19 cellular contexts compared by ENCODE assay signal in genomic region chr3:141788147-141788546, GRCh38. TPM values are rescaled to one million over a fixed set of nuclear protein-coding genes. Genes with fewer than 3 reads are reported as not detected.
DNase-seq lines count a peak whose midpoint lies in the region; ATAC-seq, FAIRE-seq and TF ChIP-seq lines count a peak whose summit lies in the region.
"Had no signal": no experiment of that assay in that cellular context is flagged by ENCODE, and none has a peak within 500 bp of the region (broad histone marks: within the 10 kb centered on the region; RNA-seq: fewer than 3 reads in every experiment).

No MANE protein-coding gene starts in this region.

- TF ChIP-seq RAD21 in HepG2 (CRISPR knock-in tag; IDR thresholded peaks at IDR 0.05): no peak
- no peak for TF ChIP-seq RAD21 in GM12878 (IDR thresholded peaks at IDR 0.05; ENCODE audit: insufficient read depth, low read depth, low read length)

- H3K4me1 ChIP-seq in HepG2 (ENCODE audit: insufficient read depth, low read length): peaks cover 18% of the 10 kb centered on the region
- H3K4me1 ChIP-seq in right lobe of liver: no peaks in the 10 kb centered on the region
- H3K4me1 ChIP-seq in GM12878 (ENCODE audit: control insufficient read depth, insufficient read depth, low read length): no peaks in the 10 kb centered on the region
- H3K4me1 ChIP-seq in upper lobe of right lung: no peaks in the 10 kb centered on the region

- TF ChIP-seq CTCF in HepG2 (CRISPR knock-in tag; IDR thresholded peaks at IDR 0.05) (no peak), right lobe of liver (IDR thresholded peaks at IDR 0.05) (no peak), GM12878 (IDR thresholded peaks at IDR 0.05 in 2 of 3, conservative IDR thresholded peaks at IDR 0.05 in 1 of 3; ENCODE audit: control insufficient read depth in 2 of 3, extremely low read depth in 1 of 3, insufficient read depth in 1 of 3, low read depth in 3 of 3, low read length in 3 of 3) (no peak), neural crest cell (conservative IDR thresholded peaks at IDR 0.05) (no peak), upper lobe of right lung (IDR thresholded peaks at IDR 0.05) (no peak)

- H3K79me2 ChIP-seq in HepG2 (ENCODE audit: insufficient read depth, low read length) (no peaks in the 10 kb centered on the region), GM12878 (ENCODE audit: control insufficient read depth, insufficient read depth, low read length) (no peaks in the 10 kb centered on the region)

- 47% methylated on average over 3 of the region's 3 CpGs for WGBS in HepG2 (ENCODE audit: low lambda C conversion rate)
- 83% methylated on average over 2 of the region's 3 CpGs for WGBS in right lobe of liver (ENCODE audit: insufficient coverage, low coverage, low lambda C conversion rate, missing lambda C conversion rate)
- 22% methylated on average over 3 of the region's 3 CpGs for WGBS in GM12878 (ENCODE audit: insufficient coverage, insufficient replicate concordance, low lambda C conversion rate, missing lambda C conversion rate)

- ATAC-seq in HepG2 (no peak), right lobe of liver (no peak), GM12878 (peak; percentile 35; the same call in 2 of the 3 replicates), upper lobe of right lung (peak; percentile 36)
- no peak for ATAC-seq in activated T-cell treated with anti-CD3 and anti-CD28 coated beads, Interleukin-2, amount 50 U/mL, for 4 hours

- peak overlapping the region; percentile 75 for H3K27ac Mint-ChIP-seq in neural crest cell (ENCODE audit: unreplicated experiment)
- H3K27ac Mint-ChIP-seq: HFFc6 had no signal

- TF ChIP-seq EP300 in HepG2 (IDR thresholded peaks at IDR 0.05; ENCODE audit: low read depth in 2 of 2, low read length in 2 of 2) (no peak), HepG2 (CRISPR knock-in tag; IDR thresholded peaks at IDR 0.05; ENCODE audit: borderline replicate concordance) (no peak), GM12878 (IDR thresholded peaks at IDR 0.05; ENCODE audit: borderline replicate concordance in 1 of 2, control insufficient read depth in 1 of 2, low read depth in 2 of 2, low read length in 2 of 2) (no peak)

- H3K4me2 ChIP-seq in HepG2 (ENCODE audit: low read depth, low read length): 0 out of 2 replicates have a peak overlapping the region, but pooled peaks have one; percentile 6
- H3K4me2 ChIP-seq in GM12878 (ENCODE audit: control insufficient read depth, insufficient read depth): no peak overlapping the region
- H3K4me2 ChIP-seq: BLaER1 had no signal

- no peak for FAIRE-seq in HepG2 (lab: Jason Lieb, UNC)
- FAIRE-seq in GM12878 (lab: Jason Lieb, UNC): no peak

- TF ChIP-seq POLR2A in HepG2 (IDR thresholded peaks at IDR 0.05; ENCODE audit: insufficient read depth in 1 of 2, low read depth in 2 of 2, low read length in 2 of 2) (no peak), right lobe of liver (IDR thresholded peaks at IDR 0.05) (no peak), GM12878 (IDR thresholded peaks at IDR 0.05; ENCODE audit: low read depth, low read length) (no peak)

- H3K4me3 Mint-ChIP-seq in neural crest cell: no peak overlapping the region
- H3K4me3 Mint-ChIP-seq in activated T-cell treated with anti-CD3 and anti-CD28 coated beads, Interleukin-2, amount 50 U/mL, for 4 hours: no peak overlapping the region
- H3K4me3 Mint-ChIP-seq: CD4-positive, CD25-positive, alpha-beta regulatory T cell; HFFc6 had no signal

- no peak overlapping the region for H3K27ac ChIP-seq in HepG2 (ENCODE audit: extremely low read length, insufficient read depth, low read length)
- H3K27ac ChIP-seq in right lobe of liver: no peak overlapping the region
- H3K27ac ChIP-seq in GM12878 (ENCODE audit: control insufficient read depth, insufficient read depth): no peak overlapping the region
- H3K27ac ChIP-seq in upper lobe of right lung: no peak overlapping the region
- H3K27ac ChIP-seq: BLaER1, HL-60 had no signal

- H4K20me1 ChIP-seq in HepG2 (ENCODE audit: insufficient read depth, low read length) (no peaks in the 10 kb centered on the region), GM12878 (ENCODE audit: control insufficient read depth, insufficient read depth) (no peaks in the 10 kb centered on the region)
- H4K20me1 ChIP-seq: BLaER1 had no signal

- H3K9ac ChIP-seq in HepG2 (ENCODE audit: insufficient read depth, low read depth, low read length): no peak overlapping the region
- H3K9ac ChIP-seq in GM12878 (ENCODE audit: control insufficient read depth, insufficient read depth, low read length): no peak overlapping the region
- H3K9ac ChIP-seq: BLaER1 had no signal

- H2AFZ ChIP-seq in HepG2 (ENCODE audit: low read length) (no peak overlapping the region), GM12878 (ENCODE audit: control insufficient read depth, low read depth, low read length) (peak overlapping the region; percentile 63)

- SMC1A ChIA-PET in GM12878 (lab: Charles Lee; ENCODE audit: uncharacterized antibody, unreplicated experiment): no interaction called here

- H3K36me3 ChIP-seq in HepG2 (replicated peaks in 1 of 2; ENCODE audit: control insufficient read depth in 1 of 2, insufficient read depth in 2 of 2, low read length in 2 of 2) (no peaks in the 10 kb centered on the region), right lobe of liver (no peaks in the 10 kb centered on the region), GM12878 (ENCODE audit: control insufficient read depth in 2 of 2, insufficient read depth in 2 of 2, low read length in 1 of 2) (no peaks in the 10 kb centered on the region), upper lobe of right lung (no peaks in the 10 kb centered on the region)
- H3K36me3 ChIP-seq: BLaER1 had no signal

- BruUV-seq in HepG2 (replicated peaks; lab: Mats Ljungman, UMichigan) (no TSS peak), GM12878 (replicated peaks; lab: Mats Ljungman, UMichigan) (no TSS peak)

- in situ Hi-C loops in HepG2 (cut with HindIII; ENCODE audit: extremely low pct_ligation_motif_present, low pct_unique_long_range_greater_than_20kb) (no loop called here), GM12878 (cut with MboI) (no loop called here)

- POLR2A ChIA-PET in HepG2 (lab: Yijun Ruan, JAX): no interaction called here
- POLR2A ChIA-PET in GM12878 (lab: Charles Lee): interaction anchor here (0.6 kb wide), 1 partner anchor 1388 kb away, joined by 3 read pairs; no protein-coding TSS in a partner anchor

- H3K9me3 ChIP-seq in HepG2 (ENCODE audit: low read length) (no peaks in the 10 kb centered on the region), right lobe of liver (no peaks in the 10 kb centered on the region), GM12878 (replicated peaks; ENCODE audit: control insufficient read depth, insufficient read depth, low read length) (no peaks in the 10 kb centered on the region), upper lobe of right lung (no peaks in the 10 kb centered on the region)
- H3K9me3 ChIP-seq: BLaER1 had no signal

- intact Hi-C loops in HepG2 (cut with micrococcal nuclease; ENCODE audit: unreplicated experiment) (loop anchor here (5.0 kb wide), 1 partner anchor 44 kb away; no protein-coding TSS in a partner anchor), right lobe of liver (cut with DNase I) (no loop called here), GM12878 (cut with micrococcal nuclease; ENCODE audit: unreplicated experiment) (no loop called here), upper lobe of right lung (cut with DNase I) (no loop called here)

- H3K4me1 Mint-ChIP-seq in neural crest cell: no peaks in the 10 kb centered on the region
- H3K4me1 Mint-ChIP-seq in activated T-cell treated with anti-CD3 and anti-CD28 coated beads, Interleukin-2, amount 50 U/mL, for 4 hours (ENCODE audit: low read depth): no peaks in the 10 kb centered on the region

- DNase-seq in HepG2 (ENCODE audit: low spot score) (no peak), right lobe of liver (no peak), GM12878 (ENCODE audit: low read depth, low spot score) (no peak), neural crest cell (ENCODE audit: low read depth, low spot score) (no peak), upper lobe of right lung (no peak), iPS-NIHi11 (ENCODE audit: low spot score) (no peak), DMS 273 (lab: John Stamatoyannopoulos, UW; ENCODE audit: unreplicated experiment) (no peak)
- DNase-seq in activated T-cell treated with anti-CD3 and anti-CD28 coated beads, Interleukin-2, amount 50 U/mL, for 4 hours: no peak
- DNase-seq: 8988T; AML-193; Calu3; CD4-positive, CD25-positive, alpha-beta regulatory T cell; DMS153; GDM1; HCEC 1CT; HFFc6 had no signal

- no peaks in the 10 kb centered on the region for H3K9me3 Mint-ChIP-seq in neural crest cell
- no peaks in the 10 kb centered on the region for H3K9me3 Mint-ChIP-seq in activated T-cell treated with anti-CD3 and anti-CD28 coated beads, Interleukin-2, amount 50 U/mL, for 4 hours
- H3K9me3 Mint-ChIP-seq: HFFc6 had no signal

- H3K36me3 Mint-ChIP-seq in neural crest cell (ENCODE audit: low read depth): no peaks in the 10 kb centered on the region
- H3K36me3 Mint-ChIP-seq in activated T-cell treated with anti-CD3 and anti-CD28 coated beads, Interleukin-2, amount 50 U/mL, for 4 hours (ENCODE audit: insufficient read depth): no peaks in the 10 kb centered on the region

- RAD21 ChIA-PET in GM12878 (lab: Charles Lee; ENCODE audit: unreplicated experiment): interaction anchor here (0.5 kb wide), 1 partner anchor 130 kb away, joined by 3 read pairs; no protein-coding TSS in a partner anchor

- H3K27me3 Mint-ChIP-seq in neural crest cell (ENCODE audit: low read depth): no peaks in the 10 kb centered on the region
- no peaks in the 10 kb centered on the region for H3K27me3 Mint-ChIP-seq in activated T-cell treated with anti-CD3 and anti-CD28 coated beads, Interleukin-2, amount 50 U/mL, for 4 hours (ENCODE audit: low read depth)

- CTCF ChIA-PET in HepG2 (lab: Yijun Ruan, JAX; ENCODE audit: low intra/inter-chr PET ratio, low total read pairs): no interaction called here
- CTCF ChIA-PET in GM12878 (lab: Yijun Ruan, JAX): interaction anchor here (1.3 kb wide), 1 partner anchor 12 kb away, joined by 4 read pairs; no protein-coding TSS in a partner anchor

- no peaks in the 10 kb centered on the region; a peak in 1 of 5 replicates for H3K27me3 ChIP-seq in HepG2 (ENCODE audit: control insufficient read depth in 1 of 2, insufficient read depth in 2 of 2, low read length in 2 of 2)
- H3K27me3 ChIP-seq in right lobe of liver: no peaks in the 10 kb centered on the region
- no peaks in the 10 kb centered on the region for H3K27me3 ChIP-seq in GM12878 (replicated peaks in 1 of 2; ENCODE audit: control insufficient read depth in 2 of 2, insufficient read depth in 2 of 2, low read length in 1 of 2)
- H3K27me3 ChIP-seq in upper lobe of right lung: no peaks in the 10 kb centered on the region
- H3K27me3 ChIP-seq: BLaER1 had no signal

- H3K4me3 ChIP-seq in HepG2 (replicated peaks in 1 of 3; ENCODE audit: insufficient read depth in 1 of 3, low read depth in 2 of 3, low read length in 3 of 3) (no peak overlapping the region; a peak in 1 of 6 replicates), right lobe of liver (no peak overlapping the region), GM12878 (no peak overlapping the region), upper lobe of right lung (no peak overlapping the region)
- H3K4me3 ChIP-seq: BLaER1 had no signal

RNA-seq across cellular contexts. Expression of gene GRK7, which starts 24.9 kb away (rescaled TPM):
- total RNA-seq in HepG2 (2016; rRNA removed; fragmentation: Illumina TruSeq; extraction: Trizol) (not detected in 2 replicates), right lobe of liver (under 1 TPM in 1 of 6 experiments, not detected in 5; 0.06 TPM), GM12878 (2014; rRNA removed) (not detected in 2 replicates), GM12878 (2014; rRNA removed; fragmentation: Illumina TruSeq; extraction: Trizol) (not detected in 2 replicates), GM12878 (2021) (not detected in 2 replicates), neural crest cell (not detected in 2 replicates), upper lobe of right lung (0.12 TPM)
- not detected in 2 replicates for total RNA-seq in HepG2 (2016; cell fraction: cytosol; rRNA removed; fragmentation: Illumina TruSeq; extraction: Trizol; ENCODE audit: low read depth)
- not detected in 2 replicates for total RNA-seq in HepG2 (2016; cell fraction: insoluble cytoplasmic fraction; rRNA removed; fragmentation: Illumina TruSeq; extraction: Trizol)
- total RNA-seq in HepG2 (2016; cell fraction: membrane; rRNA removed; fragmentation: Illumina TruSeq; extraction: Trizol): not detected in 2 replicates
- total RNA-seq in HepG2 (2016; cell fraction: nucleus; rRNA removed; fragmentation: Illumina TruSeq; extraction: Trizol): not detected in 2 replicates
- polyA plus RNA-seq in HepG2 (2011; rRNA removed) (not detected in 2 replicates), GM12878 (2011; rRNA removed) (not detected in 2 replicates), GM12878 (2014; fragmentation: Illumina TruSeq; extraction: Trizol) (not detected in 2 replicates), GM12878 (2014; fragmentation: Nextera tagmentation; extraction: Ambion mirVana) (not detected), GM12878 (2014; rRNA removed) (not detected in 2 replicates), GM12878 (2016; fragmentation: Nextera tagmentation; extraction: Ambion mirVana) (not detected)
- polyA plus RNA-seq in HepG2 (2011; cell fraction: cytosol; rRNA removed): not detected in 2 replicates
- not detected in 2 replicates for polyA plus RNA-seq in HepG2 (2011; cell fraction: nucleus; rRNA removed)
- polyA plus RNA-seq in HepG2 (2012): not detected in 2 replicates
- not detected in 2 replicates for polyA plus RNA-seq in HepG2 (2016; cell fraction: cytosol; fragmentation: Illumina TruSeq; extraction: Trizol; ENCODE audit: low read depth)
- not detected in 2 replicates for polyA plus RNA-seq in HepG2 (2016; cell fraction: insoluble cytoplasmic fraction; fragmentation: Illumina TruSeq; extraction: Trizol; ENCODE audit: low read depth)
- polyA plus RNA-seq in HepG2 (2016; cell fraction: membrane; fragmentation: Illumina TruSeq; extraction: Trizol; ENCODE audit: low read depth): not detected in 2 replicates
- polyA plus RNA-seq in HepG2 (2016; cell fraction: nucleus; fragmentation: Illumina TruSeq; extraction: Trizol; ENCODE audit: insufficient read depth, low read depth): not detected in 2 replicates
- 0.05 TPM in 1 of 2 replicates, not detected in the other for polyA minus RNA-seq in HepG2 (2011; rRNA and poly(A)+ RNA removed; ENCODE audit: low replicate concordance)
- not detected in 2 replicates for polyA minus RNA-seq in HepG2 (2011; cell fraction: cytosol; rRNA and poly(A)+ RNA removed)
- not detected in 2 replicates for polyA minus RNA-seq in HepG2 (2011; cell fraction: nucleus; rRNA and poly(A)+ RNA removed)
- not detected in 2 replicates for total RNA-seq in GM12878 (2013; cell fraction: nucleolus; rRNA removed)
- not detected for polyA plus RNA-seq in GM12878 (2011; ENCODE audit: low read depth)
- polyA plus RNA-seq in GM12878 (2011; cell fraction: cytosol; rRNA removed): not detected in 2 replicates
- polyA plus RNA-seq in GM12878 (2011; cell fraction: nucleus; rRNA removed): 0.03 TPM in 1 of 2 replicates, not detected in the other
- polyA plus RNA-seq in GM12878 (2012): not detected in 2 replicates
- polyA minus RNA-seq in GM12878 (2011; rRNA and poly(A)+ RNA removed): 0.10 TPM in 1 of 2 replicates, not detected in the other
- not detected in 2 replicates for polyA minus RNA-seq in GM12878 (2011; cell fraction: cytosol; rRNA and poly(A)+ RNA removed)
- polyA minus RNA-seq in GM12878 (2011; cell fraction: nucleus; rRNA and poly(A)+ RNA removed): not detected in 2 replicates
- not detected for total RNA-seq in activated T-cell treated with anti-CD3 and anti-CD28 coated beads, Interleukin-2, amount 50 U/mL, for 4 hours
- total RNA-seq: Calu3; CD4-positive, CD25-positive, alpha-beta regulatory T cell; H4; HFFc6 had no signal

RNA-seq across cellular contexts. Expression of gene RNF7, which starts 50.0 kb away (rescaled TPM):
- total RNA-seq in HepG2 (2016; rRNA removed; fragmentation: Illumina TruSeq; extraction: Trizol) (94.7 and 102 TPM in 2 replicates), right lobe of liver (10 to 100 TPM; 31.0 to 41.1 (median 34.2) TPM), GM12878 (2014; rRNA removed) (36.0 and 40.8 TPM in 2 replicates), GM12878 (2014; rRNA removed; fragmentation: Illumina TruSeq; extraction: Trizol) (50.2 and 52.1 TPM in 2 replicates), GM12878 (2021) (71.4 TPM in 2 replicates), neural crest cell (103 and 107 TPM in 2 replicates), upper lobe of right lung (68.6 TPM)
- total RNA-seq in HepG2 (2016; cell fraction: cytosol; rRNA removed; fragmentation: Illumina TruSeq; extraction: Trizol; ENCODE audit: low read depth): 237 and 254 TPM in 2 replicates
- total RNA-seq in HepG2 (2016; cell fraction: insoluble cytoplasmic fraction; rRNA removed; fragmentation: Illumina TruSeq; extraction: Trizol): 97.5 and 99.9 TPM in 2 replicates
- 254 and 267 TPM in 2 replicates for total RNA-seq in HepG2 (2016; cell fraction: membrane; rRNA removed; fragmentation: Illumina TruSeq; extraction: Trizol)
- 38.0 and 46.0 TPM in 2 replicates for total RNA-seq in HepG2 (2016; cell fraction: nucleus; rRNA removed; fragmentation: Illumina TruSeq; extraction: Trizol)
- polyA plus RNA-seq in HepG2 (2011; rRNA removed) (51.6 and 66.4 TPM in 2 replicates), GM12878 (2011; rRNA removed) (81.5 and 110 TPM in 2 replicates), GM12878 (2014; fragmentation: Illumina TruSeq; extraction: Trizol) (38.4 and 50.3 TPM in 2 replicates), GM12878 (2014; fragmentation: Nextera tagmentation; extraction: Ambion mirVana) (10 to 100 TPM; 83.8 to 98.6 TPM), GM12878 (2014; rRNA removed) (43.6 and 51.6 TPM in 2 replicates), GM12878 (2016; fragmentation: Nextera tagmentation; extraction: Ambion mirVana) (100 to 1,000 TPM; 141 to 146 TPM)
- polyA plus RNA-seq in HepG2 (2011; cell fraction: cytosol; rRNA removed): 79.3 and 107 TPM in 2 replicates
- 10.7 and 18.5 TPM in 2 replicates for polyA plus RNA-seq in HepG2 (2011; cell fraction: nucleus; rRNA removed)
- 84.0 and 95.6 TPM in 2 replicates for polyA plus RNA-seq in HepG2 (2012)
- 355 and 363 TPM in 2 replicates for polyA plus RNA-seq in HepG2 (2016; cell fraction: cytosol; fragmentation: Illumina TruSeq; extraction: Trizol; ENCODE audit: low read depth)
- 109 and 111 TPM in 2 replicates for polyA plus RNA-seq in HepG2 (2016; cell fraction: insoluble cytoplasmic fraction; fragmentation: Illumina TruSeq; extraction: Trizol; ENCODE audit: low read depth)
- polyA plus RNA-seq in HepG2 (2016; cell fraction: membrane; fragmentation: Illumina TruSeq; extraction: Trizol; ENCODE audit: low read depth): 266 and 280 TPM in 2 replicates
- polyA plus RNA-seq in HepG2 (2016; cell fraction: nucleus; fragmentation: Illumina TruSeq; extraction: Trizol; ENCODE audit: insufficient read depth, low read depth): 65.3 and 74.1 TPM in 2 replicates
- polyA minus RNA-seq in HepG2 (2011; rRNA and poly(A)+ RNA removed; ENCODE audit: low replicate concordance): 16.0 and 16.9 TPM in 2 replicates
- 12.8 and 20.9 TPM in 2 replicates for polyA minus RNA-seq in HepG2 (2011; cell fraction: cytosol; rRNA and poly(A)+ RNA removed)
- 13.5 and 25.4 TPM in 2 replicates for polyA minus RNA-seq in HepG2 (2011; cell fraction: nucleus; rRNA and poly(A)+ RNA removed)
- total RNA-seq in GM12878 (2013; cell fraction: nucleolus; rRNA removed): 21.5 and 23.7 TPM in 2 replicates
- 108 TPM for polyA plus RNA-seq in GM12878 (2011; ENCODE audit: low read depth)
- polyA plus RNA-seq in GM12878 (2011; cell fraction: cytosol; rRNA removed): 63.4 and 76.2 TPM in 2 replicates
- polyA plus RNA-seq in GM12878 (2011; cell fraction: nucleus; rRNA removed): 26.3 and 29.6 TPM in 2 replicates
- 63.5 and 72.3 TPM in 2 replicates for polyA plus RNA-seq in GM12878 (2012)
- polyA minus RNA-seq in GM12878 (2011; rRNA and poly(A)+ RNA removed): 17.3 and 22.9 TPM in 2 replicates
- 12.4 and 14.3 TPM in 2 replicates for polyA minus RNA-seq in GM12878 (2011; cell fraction: cytosol; rRNA and poly(A)+ RNA removed)
- 10.0 and 13.0 TPM in 2 replicates for polyA minus RNA-seq in GM12878 (2011; cell fraction: nucleus; rRNA and poly(A)+ RNA removed)
- 10 to 100 TPM; 73.1 to 78.1 (median 73.6) TPM for total RNA-seq in activated T-cell treated with anti-CD3 and anti-CD28 coated beads, Interleukin-2, amount 50 U/mL, for 4 hours

Comparison
In these comparisons a context has a peak if more than half of its experiments do, and no peak if none do; other contexts are left out.
1. ATAC-seq: peak in GM12878 (single experiment) and upper lobe of right lung (single experiment); none in HepG2 (single experiment), right lobe of liver (0 of 4) and activated T-cell treated with anti-CD3 and anti-CD28 coated beads, Interleukin-2, amount 50 U/mL, for 4 hours (0 of 2).